ENCODE assay signal across 10 cellular contexts in the genomic region with DNA sequence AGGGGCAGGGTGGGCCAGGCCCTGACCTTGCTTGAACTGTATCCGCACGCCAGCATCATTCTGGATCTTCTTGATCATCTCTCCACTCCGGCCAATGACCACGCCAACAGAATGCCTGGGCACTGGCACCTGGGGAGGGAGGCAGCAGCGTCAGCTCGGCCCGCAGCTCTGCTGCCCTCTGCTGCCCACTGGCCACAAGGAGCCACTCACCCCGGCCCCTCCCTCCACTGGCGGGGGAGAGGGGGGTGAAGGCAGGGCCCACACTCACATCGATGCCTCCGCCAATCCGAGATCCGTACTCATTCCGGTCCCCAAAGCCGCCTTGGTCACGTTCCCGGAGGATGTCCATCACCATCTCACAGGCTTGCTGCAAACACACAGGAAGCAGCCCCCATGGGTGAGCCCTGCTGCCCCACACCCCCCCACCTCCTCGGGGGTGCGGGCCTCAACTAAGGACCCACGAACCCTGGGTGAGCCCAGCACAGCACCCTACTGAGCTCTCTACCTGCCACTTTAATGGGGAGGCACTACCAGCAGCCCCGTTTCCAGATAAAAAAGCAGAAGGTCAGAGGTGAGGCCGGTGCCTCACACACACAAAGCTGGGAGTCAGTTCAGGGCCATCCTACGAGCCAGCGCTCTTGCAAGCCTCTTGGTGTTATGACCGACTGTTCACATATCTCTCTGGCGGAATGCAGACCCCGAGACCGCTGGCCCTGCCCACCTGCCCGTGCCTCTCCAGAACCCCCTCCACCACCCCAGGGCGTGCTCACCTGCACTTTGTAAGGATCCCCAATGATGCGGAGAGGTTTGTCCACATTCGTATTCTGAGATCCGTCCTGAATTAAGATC. TPM values are rescaled to one million over a fixed set of nuclear protein-coding genes. Genes with fewer than 3 reads are reported as not detected.
DNase-seq lines count a peak whose midpoint lies in the region; ATAC-seq and TF ChIP-seq lines count a peak whose summit lies in the region.
"Had no signal": no experiment of that assay in that cellular context is flagged by ENCODE, and none has a peak within 500 bp of the region (broad histone marks: within the 10 kb centered on the region; RNA-seq: fewer than 3 reads in every experiment).

No MANE protein-coding gene starts in this region.

- H3K36me3 ChIP-seq in GM23248 (ENCODE audit: low read depth) (peaks cover 16% of the 10 kb centered on the region), adrenal gland (replicated peaks in 1 of 2) (peaks cover 0 to 78% of the 10 kb centered on the region in 2 donors)
- peaks cover 52% of the 10 kb centered on the region for H3K36me3 ChIP-seq in CD8-positive, alpha-beta memory T cell (ENCODE audit: insufficient read depth, low read length)

- H3K9me2 ChIP-seq in GM23248 (ENCODE audit: insufficient read depth), result no peaks in the 10 kb centered on the region

- H3F3A ChIP-seq in GM23248 (ENCODE audit: insufficient read depth), result no peaks in the 10 kb centered on the region; the same call in 1 of the 2 replicates

- CTCF ChIA-PET in CD8-positive, alpha-beta memory T cell (lab: Charles Lee), result interaction anchor here (1.3 kb wide), 1 partner anchor 20 kb away, joined by 3 read pairs; no protein-coding TSS in a partner anchor

- no peaks in the 10 kb centered on the region for H3K27me3 Mint-ChIP-seq in CD8-positive, alpha-beta memory T cell

- TF ChIP-seq CTCF in adrenal gland (IDR thresholded peaks at IDR 0.05), result peak; percentile 36 to 75 (median 60)

- peaks cover 12 to 26% (median 12%) of the 10 kb centered on the region in 3 donors for H3K4me1 Mint-ChIP-seq in CD8-positive, alpha-beta memory T cell

- in situ Hi-C loops in GM23248 (cut with MboI), result no loop called here

- H3K27ac ChIP-seq in GM23248 (no peak overlapping the region), adrenal gland (peak overlapping the region in 4 of 5 donors; percentile 5 to 73 (median 38))
- H3K27ac ChIP-seq in CD8-positive, alpha-beta memory T cell (ENCODE audit: low read depth, low read length), result no peak overlapping the region

- peaks cover 3 to 91% (median 9%) of the 10 kb centered on the region in 3 donors for H3K36me3 Mint-ChIP-seq in CD8-positive, alpha-beta memory T cell

- intact Hi-C loops in adrenal gland (cut with DNase I), result no loop called here
- intact Hi-C loops in left cardiac atrium (cut with DNase I), result no loop called here
- intact Hi-C loops in sciatic nerve (cut with DNase I), result no loop called here

- no peaks in the 10 kb centered on the region for H3K27me3 ChIP-seq in GM23248 (replicated peaks; ENCODE audit: insufficient read depth)
- no peaks in the 10 kb centered on the region for H3K27me3 ChIP-seq in adrenal gland
- H3K27me3 ChIP-seq in CD8-positive, alpha-beta memory T cell (ENCODE audit: insufficient read depth, low read length, poor library complexity, severe bottlenecking), result no peaks in the 10 kb centered on the region

- H3K4me3 Mint-ChIP-seq in CD8-positive, alpha-beta memory T cell, result peak overlapping the region in 2 of 7 donors; percentile 32 to 42

- H3K4me2 ChIP-seq in GM23248 (ENCODE audit: unreplicated experiment), result no peak overlapping the region

- DNase-seq in GM23248, result peak; percentile 38
- DNase-seq in adrenal gland, result peak; percentile 70 to 87 (median 77)
- no peak for DNase-seq in left cardiac atrium
- DNase-seq in sciatic nerve (ENCODE audit: low spot score), result no peak
- DNase-seq in KG1 (lab: John Stamatoyannopoulos, UW), result no peak
- DNase-seq in stimulated activated naive CD4-positive, alpha-beta T cell treated with Interleukin-2 at 50 U/mL for 16 hours (lab: John Stamatoyannopoulos, UW), result no peak
- no peak for DNase-seq in CD8-positive, alpha-beta memory T cell
- DNase-seq: activated naive CD4-positive, alpha-beta T cell treated with anti-CD3 and anti-CD28 coated beads, Interleukin-2, amount 50 U/mL, for 16 hours; mammary epithelial cell had no signal

- peaks cover 10% of the 10 kb centered on the region for H3K4me1 ChIP-seq in GM23248 (ENCODE audit: insufficient read depth)
- H3K4me1 ChIP-seq in adrenal gland (replicated peaks in 1 of 2), result peaks cover under 1 to 30% of the 10 kb centered on the region in 2 donors
- H3K4me1 ChIP-seq in CD8-positive, alpha-beta memory T cell (ENCODE audit: insufficient read depth, low read length), result peaks cover 8% of the 10 kb centered on the region

- peaks cover 56% of the 10 kb centered on the region for H3K79me2 ChIP-seq in GM23248 (ENCODE audit: insufficient read depth)

- WGBS in GM23248 (ENCODE audit: low coverage in 1 of 2, low lambda C conversion rate in 2 of 2, missing lambda C conversion rate in 2 of 2), 2 experiments, result 87 to 89% methylated on average over 31 to 33 of the region's 33 CpGs
- 47 to 55% (median 51%) methylated on average over 11 to 33 of the region's 33 CpGs for WGBS in adrenal gland, 4 donors

- H4K20me1 ChIP-seq in GM23248 (ENCODE audit: insufficient read depth), result peaks cover 10% of the 10 kb centered on the region

- H3K4me3 ChIP-seq in GM23248 (no peak overlapping the region), adrenal gland (no peak overlapping the region)
- H3K4me3 ChIP-seq in CD8-positive, alpha-beta memory T cell (ENCODE audit: low read length), result no peak overlapping the region

- POLR2A ChIA-PET in CD8-positive, alpha-beta memory T cell (lab: Charles Lee), result interaction anchor here (0.6 kb wide), 1 partner anchor 8 kb away, joined by 3 read pairs; no protein-coding TSS in a partner anchor

- H3K27ac Mint-ChIP-seq in CD8-positive, alpha-beta memory T cell, result no peak overlapping the region

- no peak overlapping the region for H2AFZ ChIP-seq in GM23248

- no peaks in the 10 kb centered on the region for H3K9me3 ChIP-seq in GM23248 (ENCODE audit: low read depth)
- H3K9me3 ChIP-seq in adrenal gland (replicated peaks in 1 of 3), result no peaks in the 10 kb centered on the region
- no peaks in the 10 kb centered on the region for H3K9me3 ChIP-seq in CD8-positive, alpha-beta memory T cell (ENCODE audit: low read length)

- H3K9me3 Mint-ChIP-seq in CD8-positive, alpha-beta memory T cell, result no peaks in the 10 kb centered on the region

- peak; percentile 40 to 60 for ATAC-seq in left cardiac atrium
- peak; percentile 58 for ATAC-seq in sciatic nerve
- ATAC-seq in GM21529 (IDR thresholded peaks at IDR 0.05; ENCODE audit: unreplicated experiment), result no peak

- H3K9ac ChIP-seq in GM23248, result no peak overlapping the region

- no peak for TF ChIP-seq POLR2A in adrenal gland (IDR thresholded peaks at IDR 0.05)

RNA-seq across cellular contexts. Expression of a gene that starts 6.7 kb away (rescaled TPM):
- total RNA-seq in GM23248 (2014; rRNA removed; shearing (Covaris generic)), result 55.1 and 61.6 TPM in 2 replicates
- polyA plus RNA-seq in GM23248 (2016; fragmentation: Nextera tagmentation; extraction: Ambion mirVana) (16.9 and 17.3 TPM in 2 replicates), adrenal gland (100 to 1,000 TPM in 1 of 3 donors, 10 to 100 TPM in 2; 59.1 to 175 (median 67.7) TPM)
- total RNA-seq in adrenal gland (100 to 1,000 TPM in 6 of 8 donors, 10 to 100 TPM in 2; 73.8 to 261 (median 163) TPM), left cardiac atrium (100 to 1,000 TPM in 1 of 2 donors, 10 to 100 TPM in 1; 99.3 to 135 TPM), sciatic nerve (161 TPM)
- total RNA-seq in CD8-positive, alpha-beta memory T cell, result 100 to 1,000 TPM; 456 to 459 TPM
- polyA plus RNA-seq in CD8-positive, alpha-beta memory T cell, result 22.0 TPM

RNA-seq across cellular contexts. Expression of a gene that starts 15.6 kb away (rescaled TPM):
- not detected in 2 replicates for total RNA-seq in GM23248 (2014; rRNA removed; shearing (Covaris generic))
- polyA plus RNA-seq in GM23248 (2016; fragmentation: Nextera tagmentation; extraction: Ambion mirVana) (not detected in 2 replicates), adrenal gland (1 to 10 TPM in 1 of 3 donors, under 1 TPM in 1, not detected in 1; 0.54 to 1.4 TPM)
- total RNA-seq in adrenal gland (under 1 TPM in 4 of 8 donors, not detected in 4; 0.18 to 0.46 (median 0.29) TPM), left cardiac atrium (under 1 TPM; 0.18 TPM), sciatic nerve (0.27 TPM)
- total RNA-seq in CD8-positive, alpha-beta memory T cell, result under 1 TPM; 0.28 to 0.33 TPM
- polyA plus RNA-seq in CD8-positive, alpha-beta memory T cell, result not detected
- total RNA-seq: mammary epithelial cell had no signal

RNA-seq across cellular contexts. Expression of a gene that starts 25.0 kb away (rescaled TPM):
- 43.3 and 48.7 TPM in 2 replicates for total RNA-seq in GM23248 (2014; rRNA removed; shearing (Covaris generic))
- polyA plus RNA-seq in GM23248 (2016; fragmentation: Nextera tagmentation; extraction: Ambion mirVana) (41.2 and 44.0 TPM in 2 replicates), adrenal gland (10 to 100 TPM; 57.1 to 79.1 (median 73.1) TPM)
- total RNA-seq in adrenal gland (10 to 100 TPM; 29.0 to 67.3 (median 50.6) TPM), left cardiac atrium (10 to 100 TPM; 29.6 to 33.0 TPM), sciatic nerve (44.7 TPM)
- 10 to 100 TPM; 63.3 to 66.2 TPM for total RNA-seq in CD8-positive, alpha-beta memory T cell
- polyA plus RNA-seq in CD8-positive, alpha-beta memory T cell, result 25.2 TPM

RNA-seq across cellular contexts. Expression of a gene that starts 41.7 kb away (rescaled TPM):
- 33.2 and 43.3 TPM in 2 replicates for total RNA-seq in GM23248 (2014; rRNA removed; shearing (Covaris generic))
- polyA plus RNA-seq in GM23248 (2016; fragmentation: Nextera tagmentation; extraction: Ambion mirVana) (12.5 and 13.7 TPM in 2 replicates), adrenal gland (10 to 100 TPM; 43.2 to 54.7 (median 49.3) TPM)
- total RNA-seq in adrenal gland (100 to 1,000 TPM in 3 of 8 donors, 10 to 100 TPM in 5; 41.7 to 189 (median 81.2) TPM), left cardiac atrium (10 to 100 TPM; 58.8 to 69.2 TPM), sciatic nerve (61.9 TPM)
- 10 to 100 TPM; 14.5 to 14.8 TPM for total RNA-seq in CD8-positive, alpha-beta memory T cell
- polyA plus RNA-seq in CD8-positive, alpha-beta memory T cell, result 19.9 TPM

RNA-seq across cellular contexts. Expression of a gene that starts 42.2 kb away (rescaled TPM):
- 0.22 and 0.89 TPM in 2 replicates for total RNA-seq in GM23248 (2014; rRNA removed; shearing (Covaris generic))
- polyA plus RNA-seq in GM23248 (2016; fragmentation: Nextera tagmentation; extraction: Ambion mirVana) (0.72 and 0.75 TPM in 2 replicates), adrenal gland (1 to 10 TPM in 1 of 3 donors, under 1 TPM in 2; 0.67 to 2.3 (median 0.86) TPM)
- total RNA-seq in adrenal gland (1 to 10 TPM in 6 of 8 donors, under 1 TPM in 2; 0.48 to 3.6 (median 1.2) TPM), left cardiac atrium (1 to 10 TPM in 1 of 2 donors, under 1 TPM in 1; 0.92 to 1.1 TPM), sciatic nerve (2.1 TPM)
- total RNA-seq in CD8-positive, alpha-beta memory T cell, result 1 to 10 TPM; 1.6 to 1.8 TPM
- 0.76 TPM for polyA plus RNA-seq in CD8-positive, alpha-beta memory T cell

Comparison
In these comparisons a context has a peak if more than half of its experiments do, and no peak if none do; other contexts are left out.
1. DNase-seq: peak in GM23248 (single experiment) and adrenal gland (7 of 7); none in left cardiac atrium (single experiment), sciatic nerve (single experiment), KG1 (single experiment), stimulated activated naive CD4-positive, alpha-beta T cell treated with Interleukin-2 at 50 U/mL for 16 hours (single experiment) and CD8-positive, alpha-beta memory T cell (0 of 5).
2. H3K27ac ChIP-seq: peak in adrenal gland (4 of 5); none in GM23248 (single experiment) and CD8-positive, alpha-beta memory T cell (single experiment).